In genomic region chr9:95049761-95050160, GRCh38 we compare ENCODE assay signal across 9 cellular contexts.
A peak's percentile ranks its signal among the peaks of the same experiment; 100 is the strongest.
DNase-seq lines count a peak whose midpoint lies in the region; ATAC-seq and TF ChIP-seq lines count a peak whose summit lies in the region.
"Had no signal": no experiment of that assay in that cellular context is flagged by ENCODE, and none has a peak within 500 bp of the region (broad histone marks: within the 10 kb centered on the region; RNA-seq: fewer than 3 reads in every experiment).

No MANE protein-coding gene starts in this region.

- no peak overlapping the region for H3K27ac Mint-ChIP-seq in naive thymus-derived CD8-positive, alpha-beta T cell

- peaks cover 6 to 29% (median 19%) of the 10 kb centered on the region in 5 donors for H3K27me3 Mint-ChIP-seq in naive thymus-derived CD8-positive, alpha-beta T cell

- ATAC-seq in GM18907 (IDR thresholded peaks at IDR 0.05; ENCODE audit: unreplicated experiment): no peak
- no peak for ATAC-seq in naive thymus-derived CD8-positive, alpha-beta T cell
- ATAC-seq: mucosa of descending colon had no signal

- WGBS in adrenal gland, 4 donors: 60 to 70% (median 66%) methylated on average over 6 of the region's 6 CpGs

- H3K9me3 ChIP-seq in HEK293 (ENCODE audit: control insufficient read depth, insufficient read depth, low read depth, low read length) (no peaks in the 10 kb centered on the region), adrenal gland (replicated peaks in 1 of 3) (no peaks in the 10 kb centered on the region), iPS-20b (ENCODE audit: insufficient read depth, low read depth, low read length) (no peaks in the 10 kb centered on the region), skeletal muscle tissue (ENCODE audit: control insufficient read depth in 3 of 3, low read length in 3 of 3) (no peaks in the 10 kb centered on the region)
- H3K9me3 ChIP-seq: mucosa of descending colon had no signal

- H3K27ac ChIP-seq in HEK293 (ENCODE audit: extremely low read depth, low read depth, low read length): no peak overlapping the region
- H3K27ac ChIP-seq in adrenal gland: peak overlapping the region in 3 of 5 donors; percentile 42 to 81 (median 78)
- no peak overlapping the region for H3K27ac ChIP-seq in iPS-20b (ENCODE audit: low read length)
- H3K27ac ChIP-seq in skeletal muscle tissue (ENCODE audit: low read depth, low read length): peak overlapping the region; percentile 87

- DNase-seq in adrenal gland: no peak
- no peak for DNase-seq in mucosa of gallbladder (ENCODE audit: low spot score)
- DNase-seq in stimulated activated CD4-positive, alpha-beta T cell treated with anti-CD3 and anti-CD28 coated beads, Interleukin-4, amount 100 ng/mL, for 1 hour: no peak
- DNase-seq in naive thymus-derived CD8-positive, alpha-beta T cell: no peak
- DNase-seq: mucosa of descending colon had no signal

- H3K36me3 Mint-ChIP-seq in naive thymus-derived CD8-positive, alpha-beta T cell: peaks cover 0 to 11% (median 0%) of the 10 kb centered on the region in 3 donors

- H3K4me1 Mint-ChIP-seq in naive thymus-derived CD8-positive, alpha-beta T cell: peaks cover 0 to 14% (median 8%) of the 10 kb centered on the region in 4 donors

- H3K4me3 Mint-ChIP-seq in naive thymus-derived CD8-positive, alpha-beta T cell: peak overlapping the region in 2 of 10 donors; percentile 7 to 39

- CTCF ChIA-PET in HEK293 (lab: Yijun Ruan, JAX): interaction anchor here (0.8 to 1.4 kb wide), 2 partner anchors 42 to 266 kb away, joined by 3 to 6 read pairs; no protein-coding TSS in a partner anchor

- intact Hi-C loops in adrenal gland (cut with DNase I): no loop called here

- H3K27me3 ChIP-seq in adrenal gland: no peaks in the 10 kb centered on the region
- peaks cover 58% of the 10 kb centered on the region for H3K27me3 ChIP-seq in iPS-20b (ENCODE audit: insufficient read depth, low read length)
- H3K27me3 ChIP-seq in skeletal muscle tissue (ENCODE audit: control insufficient read depth in 3 of 3, insufficient read depth in 3 of 3, low read length in 3 of 3): no peaks in the 10 kb centered on the region

- H3K36me3 ChIP-seq in HEK293 (ENCODE audit: control insufficient read depth in 2 of 2, insufficient read depth in 1 of 2, low read length in 2 of 2) (no peaks in the 10 kb centered on the region), adrenal gland (replicated peaks in 1 of 2) (no peaks in the 10 kb centered on the region), iPS-20b (ENCODE audit: insufficient read depth, low read depth, low read length) (no peaks in the 10 kb centered on the region), skeletal muscle tissue (ENCODE audit: control insufficient read depth in 3 of 3, insufficient read depth in 3 of 3, low read length in 3 of 3) (peaks cover 0 to 5% (median 4%) of the 10 kb centered on the region in 3 donors)

- H3K9me3 Mint-ChIP-seq in naive thymus-derived CD8-positive, alpha-beta T cell: no peaks in the 10 kb centered on the region

- no peak for TF ChIP-seq CTCF in HEK293 (tag by site-specific recombination; IDR thresholded peaks at IDR 0.05)
- no peak for TF ChIP-seq CTCF in adrenal gland (IDR thresholded peaks at IDR 0.05)

- H3K4me1 ChIP-seq in HEK293 (ENCODE audit: control insufficient read depth, insufficient read depth, low read length) (peaks cover 20% of the 10 kb centered on the region), adrenal gland (replicated peaks in 1 of 2) (peaks cover 13 to 39% of the 10 kb centered on the region in 2 donors), iPS-20b (ENCODE audit: insufficient read depth, low read length) (peaks cover 22% of the 10 kb centered on the region; the same call in 1 of the 2 replicates), skeletal muscle tissue (ENCODE audit: control insufficient read depth in 3 of 3, insufficient read depth in 3 of 3, low read length in 3 of 3) (peaks cover 22 to 47% (median 45%) of the 10 kb centered on the region in 3 donors)

- peak overlapping the region; percentile 17 for H3K4me3 ChIP-seq in HEK293 (ENCODE audit: low read depth, low read length)
- peak overlapping the region in 2 of 4 donors; percentile 5 to 59 for H3K4me3 ChIP-seq in adrenal gland
- peak overlapping the region; percentile 86; the same call in 1 of the 2 replicates for H3K4me3 ChIP-seq in iPS-20b (ENCODE audit: low read length)
- peak overlapping the region; percentile 19 to 36 (median 24) for H3K4me3 ChIP-seq in skeletal muscle tissue (ENCODE audit: low read length in 3 of 3)
- H3K4me3 ChIP-seq: mucosa of descending colon had no signal

- H3K9ac ChIP-seq in iPS-20b (ENCODE audit: low read depth, low read length): no peak overlapping the region
- H3K9ac ChIP-seq in skeletal muscle tissue (ENCODE audit: low read depth in 1 of 3, low read length in 3 of 3): peak overlapping the region in 2 of 3 donors; percentile 79 to 90

- POLR2A ChIA-PET in HEK293 (lab: Yijun Ruan, JAX): no interaction called here
- POLR2A ChIA-PET in naive thymus-derived CD8-positive, alpha-beta T cell (lab: Charles Lee): no interaction called here

- TF ChIP-seq POLR2A in adrenal gland (IDR thresholded peaks at IDR 0.05): no peak

TF ChIP-seq in HEK293, 187 proteins besides CTCF, POLR2A, EP300 and RAD21:
- TF ChIP-seq ZNF16 (tag by site-specific recombination; IDR thresholded peaks at IDR 0.05; ENCODE audit: low read depth) (no peak), PRDM6 (tag by site-specific recombination; IDR thresholded peaks at IDR 0.05) (no peak), ZBTB17 (tag by site-specific recombination; IDR thresholded peaks at IDR 0.05) (peak; percentile 68)

Comparison
In these comparisons a context has a peak if more than half of its experiments do, and no peak if none do; other contexts are left out.
1. H3K27ac ChIP-seq: peak in adrenal gland (3 of 5) and skeletal muscle tissue (single experiment); none in HEK293 (single experiment) and iPS-20b (single experiment).